Comparison of ENCODE assay signal across 33 cellular contexts in genomic region chr1:2865571-2866414, GRCh38.
DNase-seq lines count a peak whose midpoint lies in the region; ATAC-seq lines count a peak whose summit lies in the region.
"Had no signal": no experiment of that assay in that cellular context is flagged by ENCODE, and none has a peak within 500 bp of the region (broad histone marks: within the 10 kb centered on the region; RNA-seq: fewer than 3 reads in every experiment).

No MANE protein-coding gene starts in this region.

- CTCF ChIA-PET in activated CD8-positive, alpha-beta memory T cell treated with anti-CD3 and anti-CD28 coated beads, Interleukin-2, amount 10 ng/mL, durations not matched to agents 7 days and 5 days (lab: Charles Lee), result no interaction called here

- H3K4me2 ChIP-seq in neuronal stem cell (ENCODE audit: insufficient read depth, low read length, poor library complexity, severe bottlenecking), result no peak overlapping the region

- H2BK12ac ChIP-seq in neuronal stem cell (ENCODE audit: low read length), result no peak overlapping the region

- no peak overlapping the region for H3K4me3 ChIP-seq in neuronal stem cell (ENCODE audit: low read length in 2 of 2)
- H3K4me3 ChIP-seq: dorsolateral prefrontal cortex, esophagus muscularis mucosa, GM12878, lower lobe of right lung, prostate gland, sigmoid colon, thoracic aorta had no signal

- peak overlapping the region; percentile 81 for H2AK5ac ChIP-seq in neuronal stem cell (ENCODE audit: low read depth, low read length)

- peak overlapping the region; percentile 9 for H3K9ac ChIP-seq in neuronal stem cell (ENCODE audit: low read depth, low read length, poor library complexity)

- no peaks in the 10 kb centered on the region for H3K4me1 Mint-ChIP-seq in activated CD8-positive, alpha-beta memory T cell treated with anti-CD3 and anti-CD28 coated beads, Interleukin-2, amount 10 ng/mL, durations not matched to agents 7 days and 5 days
- H3K4me1 Mint-ChIP-seq: activated CD4-positive, alpha-beta T cell treated with anti-CD3 and anti-CD28 coated beads for 36 hours had no signal

- peak; percentile 11 for DNase-seq in NCI-H345 (lab: John Stamatoyannopoulos, UW)
- DNase-seq in NCI-H345 treated with DMSO at 0.1 percent for 48 hours (lab: John Stamatoyannopoulos, UW; ENCODE audit: unreplicated experiment), result no peak
- DNase-seq in NCI-H146 treated with DMSO at 0.1 percent for 48 hours (lab: John Stamatoyannopoulos, UW; ENCODE audit: unreplicated experiment), result peak; percentile 14
- peak; percentile 84 for DNase-seq in NCI-H748 treated with DMSO at 0.1 percent for 48 hours (lab: John Stamatoyannopoulos, UW)
- no peak for DNase-seq in neuronal stem cell (ENCODE audit: low spot score)
- DNase-seq in NCI-H1930 (lab: John Stamatoyannopoulos, UW), result no peak
- DNase-seq in activated CD8-positive, alpha-beta memory T cell treated with anti-CD3 and anti-CD28 coated beads, Interleukin-2, amount 10 ng/mL, durations not matched to agents 7 days and 5 days, result no peak
- DNase-seq: activated CD4-positive, alpha-beta T cell treated with anti-CD3 and anti-CD28 coated beads for 36 hours; activated CD8-positive, alpha-beta T cell treated with anti-CD3 and anti-CD28 coated beads, Interleukin-2, amount 10 ng/mL, durations not matched to agents 7 days and 5 days; amygdala; brain microvascular endothelial cell; cerebellar nuclear complex; dorsolateral prefrontal cortex; foreskin fibroblast; GOT3; lower lobe of right lung; MM.1S; naive thymus-derived CD4-positive, alpha-beta T cell; NCI-H1694 treated with DMSO at 0.1 percent for 48 hours; NCI-H446 treated with DMSO at 0.1 percent for 48 hours; NK-92 treated with Interleukin-12 subunit alpha and Interleukin-12 subunit beta, amount 100 ng/mL, for 24 hours; sigmoid colon; stimulated activated CD4-positive, alpha-beta T cell treated with anti-CD3 and anti-CD28 coated beads, Interleukin-12 subunit alpha, Interleukin-12 subunit beta, amount 100 ng/mL, for 4 hours; stimulated activated CD4-positive, alpha-beta T cell treated with anti-CD3 and anti-CD28 coated beads, Interleukin-2, amount 100 ng/mL, for 48 hours; stimulated activated naive CD8-positive, alpha-beta T cell treated with anti-CD3 and anti-CD28 coated beads, Interleukin-15, amount 100 ng/mL, for 72 hours had no signal

- peaks cover under 1 to 3% of the 10 kb centered on the region in 2 donors for H3K9me3 ChIP-seq in neuronal stem cell (replicated peaks in 1 of 2; ENCODE audit: control insufficient read depth in 2 of 2, insufficient read depth in 1 of 2, low read depth in 1 of 2, low read length in 2 of 2)
- H3K9me3 ChIP-seq: prostate gland had no signal

- H3K18ac ChIP-seq in neuronal stem cell (ENCODE audit: low read length), result peak overlapping the region; percentile 81

- H3K9me3 Mint-ChIP-seq in activated CD8-positive, alpha-beta memory T cell treated with anti-CD3 and anti-CD28 coated beads, Interleukin-2, amount 10 ng/mL, durations not matched to agents 7 days and 5 days (ENCODE audit: low read depth), result peaks cover under 1% of the 10 kb centered on the region
- H3K9me3 Mint-ChIP-seq: activated naive CD4-positive, alpha-beta T cell treated with anti-CD3 and anti-CD28 coated beads, Interleukin-2, amount 50 U/mL, for 72 hours had no signal

- peak overlapping the region; percentile 58 for H3K14ac ChIP-seq in neuronal stem cell (ENCODE audit: low read length)

- no peak overlapping the region for H2BK15ac ChIP-seq in neuronal stem cell (ENCODE audit: low read length)

- no peak overlapping the region for H2BK5ac ChIP-seq in neuronal stem cell (ENCODE audit: low read length)

- H3K36me3 ChIP-seq in neuronal stem cell (replicated peaks in 1 of 2; ENCODE audit: control insufficient read depth in 2 of 2, insufficient read depth in 2 of 2, low read length in 2 of 2), result no peaks in the 10 kb centered on the region
- H3K36me3 ChIP-seq: brain microvascular endothelial cell, esophagus muscularis mucosa, lower lobe of right lung, prostate gland, sigmoid colon, thoracic aorta had no signal

- no peak overlapping the region for H3K27ac Mint-ChIP-seq in activated CD8-positive, alpha-beta memory T cell treated with anti-CD3 and anti-CD28 coated beads, Interleukin-2, amount 10 ng/mL, durations not matched to agents 7 days and 5 days
- H3K27ac Mint-ChIP-seq: activated CD4-positive, alpha-beta T cell treated with anti-CD3 and anti-CD28 coated beads for 36 hours; activated CD8-positive, alpha-beta T cell treated with anti-CD3 and anti-CD28 coated beads, Interleukin-2, amount 10 ng/mL, durations not matched to agents 7 days and 5 days; activated naive CD4-positive, alpha-beta T cell treated with anti-CD3 and anti-CD28 coated beads, Interleukin-2, amount 50 U/mL, for 72 hours; stimulated activated naive CD8-positive, alpha-beta T cell treated with anti-CD3 and anti-CD28 coated beads, Interleukin-15, amount 100 ng/mL, for 72 hours; T-helper 2 cell treated with Interferon-gamma antibody and Interleukin-4, amounts not matched to agents 5 μg/mL and 100 μg/mL, for 36 hours had no signal

- no peak overlapping the region for H3K4ac ChIP-seq in neuronal stem cell (ENCODE audit: low read length)

- no peaks in the 10 kb centered on the region for H3K27me3 Mint-ChIP-seq in activated CD8-positive, alpha-beta memory T cell treated with anti-CD3 and anti-CD28 coated beads, Interleukin-2, amount 10 ng/mL, durations not matched to agents 7 days and 5 days
- H3K27me3 Mint-ChIP-seq: activated CD4-positive, alpha-beta T cell treated with anti-CD3 and anti-CD28 coated beads for 36 hours; naive thymus-derived CD4-positive, alpha-beta T cell; stimulated activated naive CD8-positive, alpha-beta T cell treated with anti-CD3 and anti-CD28 coated beads, Interleukin-15, amount 100 ng/mL, for 72 hours had no signal

- no peak for ATAC-seq in GM18519 (IDR thresholded peaks at IDR 0.05; ENCODE audit: low FRiP score, unreplicated experiment)
- no peak for ATAC-seq in activated CD8-positive, alpha-beta memory T cell treated with anti-CD3 and anti-CD28 coated beads, Interleukin-2, amount 10 ng/mL, durations not matched to agents 7 days and 5 days
- ATAC-seq: activated CD4-positive, alpha-beta T cell treated with anti-CD3 and anti-CD28 coated beads for 36 hours; activated CD8-positive, alpha-beta T cell treated with anti-CD3 and anti-CD28 coated beads, Interleukin-2, amount 10 ng/mL, durations not matched to agents 7 days and 5 days; activated naive CD4-positive, alpha-beta T cell treated with anti-CD3 and anti-CD28 coated beads, Interleukin-2, amount 50 U/mL, for 72 hours; GM12878; lower lobe of right lung; naive thymus-derived CD4-positive, alpha-beta T cell; stimulated activated naive CD8-positive, alpha-beta T cell treated with anti-CD3 and anti-CD28 coated beads, Interleukin-15, amount 100 ng/mL, for 72 hours had no signal

- peaks cover 0 to 39% (median 0%) of the 10 kb centered on the region in 3 experiments for H3K27me3 ChIP-seq in neuronal stem cell (ENCODE audit: control insufficient read depth in 3 of 3, insufficient read depth in 3 of 3, low read depth in 1 of 3, low read length in 3 of 3)
- H3K27me3 ChIP-seq: brain microvascular endothelial cell had no signal

- H3K4me1 ChIP-seq in neuronal stem cell (ENCODE audit: control insufficient read depth in 2 of 2, insufficient read depth in 1 of 2, low read depth in 1 of 2, low read length in 2 of 2), result no peaks in the 10 kb centered on the region
- H3K4me1 ChIP-seq: lower lobe of right lung, prostate gland, sigmoid colon had no signal

- no CpG with 5 or more reads among the region's 28 CpGs for WGBS in neuronal stem cell (ENCODE audit: extremely low coverage in 2 of 2, insufficient read length in 2 of 2, insufficient replicate concordance in 1 of 2), 2 donors

- no peaks in the 10 kb centered on the region for H3K79me1 ChIP-seq in neuronal stem cell (ENCODE audit: low read depth, low read length)

- no peaks in the 10 kb centered on the region for H3K36me3 Mint-ChIP-seq in activated CD8-positive, alpha-beta memory T cell treated with anti-CD3 and anti-CD28 coated beads, Interleukin-2, amount 10 ng/mL, durations not matched to agents 7 days and 5 days
- H3K36me3 Mint-ChIP-seq: activated naive CD4-positive, alpha-beta T cell treated with anti-CD3 and anti-CD28 coated beads, Interleukin-2, amount 50 U/mL, for 72 hours; naive thymus-derived CD4-positive, alpha-beta T cell had no signal

- H3K4me3 Mint-ChIP-seq in activated CD8-positive, alpha-beta memory T cell treated with anti-CD3 and anti-CD28 coated beads, Interleukin-2, amount 10 ng/mL, durations not matched to agents 7 days and 5 days, result no peak overlapping the region
- H3K4me3 Mint-ChIP-seq: activated CD4-positive, alpha-beta T cell treated with anti-CD3 and anti-CD28 coated beads for 36 hours; activated CD8-positive, alpha-beta T cell treated with anti-CD3 and anti-CD28 coated beads, Interleukin-2, amount 10 ng/mL, durations not matched to agents 7 days and 5 days; naive thymus-derived CD4-positive, alpha-beta T cell; stimulated activated naive CD8-positive, alpha-beta T cell treated with anti-CD3 and anti-CD28 coated beads, Interleukin-15, amount 100 ng/mL, for 72 hours; T-helper 2 cell treated with Interferon-gamma antibody and Interleukin-4, amounts not matched to agents 5 μg/mL and 100 μg/mL, for 36 hours had no signal

- peak overlapping the region; percentile 37 for H3K23ac ChIP-seq in neuronal stem cell (ENCODE audit: low read depth, low read length, poor library complexity)

- no peak overlapping the region for H4K8ac ChIP-seq in neuronal stem cell (ENCODE audit: low read depth, low read length)

- H2AFZ ChIP-seq in neuronal stem cell (ENCODE audit: low read length), result no peak overlapping the region

- no peak overlapping the region for H4K91ac ChIP-seq in neuronal stem cell (ENCODE audit: low read depth, low read length, poor library complexity)

- no peak overlapping the region for H3K27ac ChIP-seq in neuronal stem cell (replicated peaks; ENCODE audit: low read length)
- H3K27ac ChIP-seq: brain microvascular endothelial cell, dorsolateral prefrontal cortex, esophagus muscularis mucosa, HL-60, lower lobe of right lung, prostate gland, sigmoid colon, thoracic aorta had no signal

- no peak overlapping the region for H2BK120ac ChIP-seq in neuronal stem cell (ENCODE audit: low read depth, low read length)

Comparison
In these comparisons a context has a peak if more than half of its experiments do, and no peak if none do; other contexts are left out.
1. DNase-seq: peak in NCI-H345 (single experiment), NCI-H146 treated with DMSO at 0.1 percent for 48 hours (single experiment) and NCI-H748 treated with DMSO at 0.1 percent for 48 hours (single experiment); none in NCI-H345 treated with DMSO at 0.1 percent for 48 hours (single experiment), neuronal stem cell (single experiment), NCI-H1930 (0 of 2) and activated CD8-positive, alpha-beta memory T cell treated with anti-CD3 and anti-CD28 coated beads, Interleukin-2, amount 10 ng/mL, durations not matched to agents 7 days and 5 days (single experiment).